ENCODE assay signal across 1 cellular context in the genomic region with DNA sequence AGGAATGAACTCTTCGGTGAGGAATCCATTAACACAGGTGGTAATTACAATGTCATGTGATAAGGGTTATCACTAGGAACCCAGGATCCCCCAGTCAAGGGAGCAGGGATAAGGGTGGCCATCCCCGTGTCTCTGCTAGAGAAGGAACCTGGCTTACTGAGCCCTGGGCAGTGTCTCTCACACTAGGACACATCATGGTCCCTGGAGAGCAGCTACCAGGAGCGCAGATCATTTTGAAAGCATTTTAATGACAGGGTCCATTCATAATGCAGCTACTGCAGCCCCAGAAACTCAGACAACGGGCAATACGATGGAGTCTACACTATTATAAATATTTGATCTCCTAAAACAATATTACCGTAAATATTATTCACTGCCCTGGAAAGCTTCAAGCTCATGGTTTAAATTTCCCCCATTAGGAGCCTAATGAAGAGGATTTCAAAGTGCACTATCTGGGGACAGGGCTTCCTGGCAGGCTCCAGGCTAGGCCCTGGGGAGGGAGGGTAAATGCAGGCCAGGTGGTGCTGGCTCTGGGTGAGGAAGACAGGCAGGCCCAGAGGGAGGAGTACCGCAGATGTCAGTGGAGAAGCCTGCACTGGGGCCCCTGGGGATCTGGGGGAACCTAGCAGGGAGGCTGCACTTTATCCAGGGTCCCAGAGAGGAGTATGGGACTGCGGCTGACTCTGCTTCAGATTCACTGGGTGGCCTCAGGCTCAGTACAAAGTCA.
TF ChIP-seq lines count a peak whose summit lies in the region.

No MANE protein-coding gene starts in this region.

TF ChIP-seq in GM23338, 12 proteins besides CTCF, POLR2A, EP300 and RAD21 (continued from another document):
- TF ChIP-seq, protein P1, sequence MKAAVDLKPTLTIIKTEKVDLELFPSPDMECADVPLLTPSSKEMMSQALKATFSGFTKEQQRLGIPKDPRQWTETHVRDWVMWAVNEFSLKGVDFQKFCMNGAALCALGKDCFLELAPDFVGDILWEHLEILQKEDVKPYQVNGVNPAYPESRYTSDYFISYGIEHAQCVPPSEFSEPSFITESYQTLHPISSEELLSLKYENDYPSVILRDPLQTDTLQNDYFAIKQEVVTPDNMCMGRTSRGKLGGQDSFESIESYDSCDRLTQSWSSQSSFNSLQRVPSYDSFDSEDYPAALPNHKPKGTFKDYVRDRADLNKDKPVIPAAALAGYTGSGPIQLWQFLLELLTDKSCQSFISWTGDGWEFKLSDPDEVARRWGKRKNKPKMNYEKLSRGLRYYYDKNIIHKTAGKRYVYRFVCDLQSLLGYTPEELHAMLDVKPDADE (IDR thresholded peaks at IDR 0.05), result no peak
- TF ChIP-seq JUNB (IDR thresholded peaks at IDR 0.05; ENCODE audit: unreplicated experiment), result no peak
- TF ChIP-seq STAT1 (IDR thresholded peaks at IDR 0.05; ENCODE audit: unreplicated experiment), result no peak
- TF ChIP-seq, protein P2, sequence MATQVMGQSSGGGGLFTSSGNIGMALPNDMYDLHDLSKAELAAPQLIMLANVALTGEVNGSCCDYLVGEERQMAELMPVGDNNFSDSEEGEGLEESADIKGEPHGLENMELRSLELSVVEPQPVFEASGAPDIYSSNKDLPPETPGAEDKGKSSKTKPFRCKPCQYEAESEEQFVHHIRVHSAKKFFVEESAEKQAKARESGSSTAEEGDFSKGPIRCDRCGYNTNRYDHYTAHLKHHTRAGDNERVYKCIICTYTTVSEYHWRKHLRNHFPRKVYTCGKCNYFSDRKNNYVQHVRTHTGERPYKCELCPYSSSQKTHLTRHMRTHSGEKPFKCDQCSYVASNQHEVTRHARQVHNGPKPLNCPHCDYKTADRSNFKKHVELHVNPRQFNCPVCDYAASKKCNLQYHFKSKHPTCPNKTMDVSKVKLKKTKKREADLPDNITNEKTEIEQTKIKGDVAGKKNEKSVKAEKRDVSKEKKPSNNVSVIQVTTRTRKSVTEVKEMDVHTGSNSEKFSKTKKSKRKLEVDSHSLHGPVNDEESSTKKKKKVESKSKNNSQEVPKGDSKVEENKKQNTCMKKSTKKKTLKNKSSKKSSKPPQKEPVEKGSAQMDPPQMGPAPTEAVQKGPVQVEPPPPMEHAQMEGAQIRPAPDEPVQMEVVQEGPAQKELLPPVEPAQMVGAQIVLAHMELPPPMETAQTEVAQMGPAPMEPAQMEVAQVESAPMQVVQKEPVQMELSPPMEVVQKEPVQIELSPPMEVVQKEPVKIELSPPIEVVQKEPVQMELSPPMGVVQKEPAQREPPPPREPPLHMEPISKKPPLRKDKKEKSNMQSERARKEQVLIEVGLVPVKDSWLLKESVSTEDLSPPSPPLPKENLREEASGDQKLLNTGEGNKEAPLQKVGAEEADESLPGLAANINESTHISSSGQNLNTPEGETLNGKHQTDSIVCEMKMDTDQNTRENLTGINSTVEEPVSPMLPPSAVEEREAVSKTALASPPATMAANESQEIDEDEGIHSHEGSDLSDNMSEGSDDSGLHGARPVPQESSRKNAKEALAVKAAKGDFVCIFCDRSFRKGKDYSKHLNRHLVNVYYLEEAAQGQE (IDR thresholded peaks at IDR 0.05; ENCODE audit: unreplicated experiment), result no peak
